Comparison of ENCODE assay signal across 18 cellular contexts in the genomic region with DNA sequence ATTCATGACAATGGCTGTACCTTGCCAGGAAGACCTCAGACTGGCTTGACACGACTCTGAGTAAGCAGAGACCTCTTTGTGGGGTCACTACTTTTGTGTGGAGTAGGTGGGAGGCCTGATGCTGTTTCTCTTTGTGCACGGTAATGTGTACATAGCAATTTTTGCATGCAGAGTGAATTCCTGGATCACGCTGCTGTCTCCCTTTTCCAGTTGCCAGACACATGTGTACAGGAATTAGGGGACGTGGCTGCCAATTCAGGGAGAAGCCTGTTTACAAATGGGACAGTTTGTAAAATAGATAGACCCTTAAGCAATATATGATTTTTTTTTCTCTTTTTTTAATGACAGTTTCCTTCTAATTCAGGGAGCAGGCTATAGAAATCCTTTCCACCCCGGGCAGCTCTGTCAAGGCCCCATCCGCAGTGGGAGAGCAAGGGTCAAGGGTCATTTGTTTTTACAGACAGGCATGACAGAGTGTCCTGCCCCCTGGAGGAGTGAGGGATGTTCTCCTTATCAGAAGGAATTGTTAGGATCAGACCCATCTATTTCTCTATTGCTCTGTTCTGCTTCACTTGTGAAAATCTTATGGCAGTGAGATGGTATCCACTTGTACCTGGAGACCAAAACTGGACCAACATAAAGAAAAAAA. TPM values are rescaled to one million over a fixed set of nuclear protein-coding genes. Genes with fewer than 3 reads are reported as not detected.
DNase-seq lines count a peak whose midpoint lies in the region; ATAC-seq and TF ChIP-seq lines count a peak whose summit lies in the region.
"Had no signal": no experiment of that assay in that cellular context is flagged by ENCODE, and none has a peak within 500 bp of the region (broad histone marks: within the 10 kb centered on the region; RNA-seq: fewer than 3 reads in every experiment).

No MANE protein-coding gene starts in this region.

- H3K4me1 ChIP-seq in liver (ENCODE audit: control insufficient read depth in 4 of 4, insufficient read depth in 4 of 4, low read length in 3 of 4) (peaks cover 2 to 19% (median 15%) of the 10 kb centered on the region in 4 donors), transverse colon (peaks cover 6 to 29% (median 17%) of the 10 kb centered on the region in 4 donors)

- H3K9ac ChIP-seq in liver (ENCODE audit: low read depth in 1 of 2, low read length in 2 of 2) = peak overlapping the region in 1 of 2 donors; percentile 44

- peak; percentile 81 for TF ChIP-seq RAD21 in liver (IDR thresholded peaks at IDR 0.05)

- TF ChIP-seq CTCF in liver (IDR thresholded peaks at IDR 0.05; ENCODE audit: low read depth, low read length, missing input control) = peak; percentile 51
- TF ChIP-seq CTCF in transverse colon (IDR thresholded peaks at IDR 0.05) = peak in 2 of 5 experiments; percentile 19 to 21

- ATAC-seq in GM18868 (IDR thresholded peaks at IDR 0.05; ENCODE audit: unreplicated experiment) (no peak), GM21390 (IDR thresholded peaks at IDR 0.05; ENCODE audit: unreplicated experiment) (no peak)
- ATAC-seq: activated CD8-positive, alpha-beta T cell treated with anti-CD3 and anti-CD28 coated beads, Interleukin-2, amount 10 ng/mL, durations not matched to agents 7 days and 5 days; activated T-cell treated with anti-CD3 and anti-CD28 coated beads, Interleukin-2, amount 50 U/mL, for 4 hours had no signal

- H3K27ac ChIP-seq in liver (ENCODE audit: low read depth in 1 of 2, low read length in 2 of 2) = peak overlapping the region; percentile 39 to 60
- H3K27ac ChIP-seq in transverse colon = peak overlapping the region in 3 of 4 donors; percentile 21 to 43 (median 34)
- H3K27ac ChIP-seq: PC-9, SJSA1 had no signal

- in situ Hi-C loops in transverse colon (cut with MboI; ENCODE audit: low pct_ligation_motif_present in 1 of 4, low pct_unique_long_range_greater_than_20kb in 1 of 4, low sequenced_read_pairs in 3 of 4) = no loop called here

- intact Hi-C loops in transverse colon (cut with DNase I; ENCODE audit: low total_unique reads) = no loop called here

- H3K9me3 ChIP-seq in liver (ENCODE audit: control insufficient read depth in 4 of 4, low read length in 3 of 4) = no peaks in the 10 kb centered on the region
- H3K9me3 ChIP-seq in transverse colon = no peaks in the 10 kb centered on the region
- H3K9me3 ChIP-seq: SJSA1, testis had no signal

- no peak for TF ChIP-seq EP300 in transverse colon (IDR thresholded peaks at IDR 0.05; ENCODE audit: low read depth)

- TF ChIP-seq POLR2A in transverse colon (IDR thresholded peaks at IDR 0.05) = no peak

- H3K36me3 ChIP-seq in liver (ENCODE audit: control insufficient read depth in 4 of 4, insufficient read depth in 3 of 4, low read depth in 1 of 4, low read length in 3 of 4) (no peaks in the 10 kb centered on the region), transverse colon (no peaks in the 10 kb centered on the region)
- H3K36me3 ChIP-seq: SJSA1 had no signal

- WGBS in liver = 41% methylated on average over 6 of the region's 6 CpGs
- 56 to 66% methylated on average over 5 to 6 of the region's 6 CpGs for WGBS in transverse colon (ENCODE audit: low coverage in 1 of 2), 2 donors

- DNase-seq in HuH-7 (ENCODE audit: low spot score) = peak; percentile 46
- peak; percentile 53 for DNase-seq in ecto neural progenitor cell (ENCODE audit: low spot score)
- DNase-seq in transverse colon = no peak
- no peak for DNase-seq in midbrain (lab: John Stamatoyannopoulos, UW)
- DNase-seq: activated CD4-positive, CD25-positive, alpha-beta regulatory T cell; activated CD8-positive, alpha-beta T cell treated with anti-CD3 and anti-CD28 coated beads, Interleukin-2, amount 10 ng/mL, durations not matched to agents 7 days and 5 days; activated T-cell treated with anti-CD3 and anti-CD28 coated beads, Interleukin-2, amount 50 U/mL, for 4 hours; foreskin fibroblast; NCI-H1417; NCI-H2171; PC-9; T-helper 2 cell; testis had no signal

- no peak overlapping the region for H3K4me3 ChIP-seq in liver (ENCODE audit: low read depth in 1 of 3, low read length in 3 of 3)
- H3K4me3 ChIP-seq in transverse colon = no peak overlapping the region
- H3K4me3 ChIP-seq: PC-9, SJSA1, testis had no signal

- no peaks in the 10 kb centered on the region for H3K27me3 ChIP-seq in liver (ENCODE audit: control insufficient read depth in 4 of 4, insufficient read depth in 4 of 4, low read length in 3 of 4)
- peaks cover 21% of the 10 kb centered on the region for H3K27me3 ChIP-seq in transverse colon
- H3K27me3 ChIP-seq: testis had no signal

TF ChIP-seq in liver, 16 proteins besides CTCF, POLR2A, EP300 and RAD21:
- peak; percentile 23 for TF ChIP-seq YY1 (IDR thresholded peaks at IDR 0.05)
- no peak for TF ChIP-seq JUND (IDR thresholded peaks at IDR 0.05)
- TF ChIP-seq HNF4G (IDR thresholded peaks at IDR 0.05) = peak; percentile 15
- peak; percentile 26 for TF ChIP-seq SP1 (IDR thresholded peaks at IDR 0.05)
- TF ChIP-seq, protein P1, sequence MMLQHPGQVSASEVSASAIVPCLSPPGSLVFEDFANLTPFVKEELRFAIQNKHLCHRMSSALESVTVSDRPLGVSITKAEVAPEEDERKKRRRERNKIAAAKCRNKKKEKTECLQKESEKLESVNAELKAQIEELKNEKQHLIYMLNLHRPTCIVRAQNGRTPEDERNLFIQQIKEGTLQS (IDR thresholded peaks at IDR 0.05) = no peak
- TF ChIP-seq RXRA (IDR thresholded peaks at IDR 0.05) = peak; percentile 26 to 58
- TF ChIP-seq HNF4A (conservative IDR thresholded peaks at IDR 0.05) = peak; percentile 66 to 67
- peak; percentile 57 for TF ChIP-seq NR2F2 (IDR thresholded peaks at IDR 0.05)

RNA-seq across cellular contexts. Expression of a gene that starts 4.7 kb away (rescaled TPM):
- 10 to 100 TPM in 1 of 2 donors, 1 to 10 TPM in 1; 3.8 to 18.9 TPM for total RNA-seq in liver
- polyA plus RNA-seq in liver = 1 to 10 TPM; 1.8 to 3.0 TPM
- total RNA-seq in transverse colon = 10 to 100 TPM; 12.7 to 98.9 (median 25.0) TPM
- total RNA-seq: M059J, PC-9, SJSA1 had no signal

Comparison
In these comparisons a context has a peak if more than half of its experiments do, and no peak if none do; other contexts are left out.
1. DNase-seq: peak in HuH-7 (single experiment) and ecto neural progenitor cell (single experiment); none in transverse colon (single experiment) and midbrain (single experiment).